8 cellular contexts compared by ENCODE assay signal in the genomic region with DNA sequence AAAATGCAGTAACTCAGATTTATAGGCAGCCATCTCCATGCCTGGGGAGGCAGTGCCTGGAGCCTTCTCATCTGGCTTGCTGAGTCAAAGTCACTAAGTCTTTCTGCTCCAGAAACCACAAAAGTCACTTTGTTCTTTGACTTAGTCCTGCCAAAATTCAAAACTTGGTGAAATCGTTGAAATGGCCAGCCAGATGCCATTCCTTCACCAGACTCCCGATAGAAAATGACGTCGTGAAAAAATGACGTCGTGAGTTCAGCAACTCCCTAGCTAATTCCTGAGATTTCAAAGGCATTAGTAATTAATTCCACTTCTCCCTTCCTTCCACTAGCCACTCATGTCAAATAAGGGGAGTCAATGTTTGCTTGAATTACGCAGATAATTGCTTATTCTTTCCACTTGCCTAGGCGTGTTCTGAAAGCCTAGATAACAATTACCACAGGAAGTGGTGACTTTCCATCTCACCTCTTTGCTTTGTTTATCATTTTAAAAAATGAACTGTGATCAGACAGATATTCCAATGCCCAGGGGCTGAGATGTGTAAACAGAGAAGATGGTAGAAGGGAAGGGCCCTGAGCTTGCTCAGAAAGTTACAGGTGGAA.
DNase-seq lines count a peak whose midpoint lies in the region; ATAC-seq lines count a peak whose summit lies in the region.

No MANE protein-coding gene starts in this region.

- H3K27me3 Mint-ChIP-seq in stimulated activated naive CD8-positive, alpha-beta T cell treated with anti-CD3 and anti-CD28 coated beads, Interleukin-15, amount 100 ng/mL, for 72 hours = peaks cover 10% of the 10 kb centered on the region

- H3K27ac Mint-ChIP-seq in stimulated activated naive CD8-positive, alpha-beta T cell treated with anti-CD3 and anti-CD28 coated beads, Interleukin-15, amount 100 ng/mL, for 72 hours = peak overlapping the region; percentile 95 to 98

- H3K9me3 Mint-ChIP-seq in stimulated activated naive CD8-positive, alpha-beta T cell treated with anti-CD3 and anti-CD28 coated beads, Interleukin-15, amount 100 ng/mL, for 72 hours = no peaks in the 10 kb centered on the region

- peak; percentile 84 for ATAC-seq in stimulated activated naive CD8-positive, alpha-beta T cell treated with anti-CD3 and anti-CD28 coated beads, Interleukin-15, amount 100 ng/mL, for 72 hours
- ATAC-seq in HG02884 (IDR thresholded peaks at IDR 0.05; ENCODE audit: unreplicated experiment) = no peak

- H3K4me1 Mint-ChIP-seq in stimulated activated naive CD8-positive, alpha-beta T cell treated with anti-CD3 and anti-CD28 coated beads, Interleukin-15, amount 100 ng/mL, for 72 hours = peaks cover 52% of the 10 kb centered on the region

- peak overlapping the region; percentile 28 to 59 for H3K4me3 Mint-ChIP-seq in stimulated activated naive CD8-positive, alpha-beta T cell treated with anti-CD3 and anti-CD28 coated beads, Interleukin-15, amount 100 ng/mL, for 72 hours

- peak; percentile 30 for DNase-seq in activated naive CD4-positive, alpha-beta T cell treated with Interleukin-2 at 50 U/mL for 16 hours
- no peak for DNase-seq in activated naive CD4-positive, alpha-beta T cell (lab: John Stamatoyannopoulos, UW)
- peak; percentile 10 for DNase-seq in T-helper 22 cell (ENCODE audit: low read depth)
- peak; percentile 43 for DNase-seq in epidermal melanocyte (ENCODE audit: insufficient read length, low spot score)
- DNase-seq in stimulated activated naive CD8-positive, alpha-beta T cell treated with anti-CD3 and anti-CD28 coated beads, Interleukin-15, amount 100 ng/mL, for 72 hours = peak; percentile 14 to 17
- DNase-seq in DMS114 treated with DMSO at 0.1 percent for 48 hours (lab: John Stamatoyannopoulos, UW; ENCODE audit: unreplicated experiment) = no peak
- DNase-seq in NCI-H2107 (lab: John Stamatoyannopoulos, UW) = no peak

Comparison
In these comparisons a context has a peak if more than half of its experiments do, and no peak if none do; other contexts are left out.
1. DNase-seq: peak in activated naive CD4-positive, alpha-beta T cell treated with Interleukin-2 at 50 U/mL for 16 hours (single experiment), T-helper 22 cell (single experiment), epidermal melanocyte (single experiment) and stimulated activated naive CD8-positive, alpha-beta T cell treated with anti-CD3 and anti-CD28 coated beads, Interleukin-15, amount 100 ng/mL, for 72 hours (2 of 2); none in activated naive CD4-positive, alpha-beta T cell (0 of 4), DMS114 treated with DMSO at 0.1 percent for 48 hours (single experiment) and NCI-H2107 (single experiment).